21 cellular contexts compared by ENCODE assay signal in the genomic region with DNA sequence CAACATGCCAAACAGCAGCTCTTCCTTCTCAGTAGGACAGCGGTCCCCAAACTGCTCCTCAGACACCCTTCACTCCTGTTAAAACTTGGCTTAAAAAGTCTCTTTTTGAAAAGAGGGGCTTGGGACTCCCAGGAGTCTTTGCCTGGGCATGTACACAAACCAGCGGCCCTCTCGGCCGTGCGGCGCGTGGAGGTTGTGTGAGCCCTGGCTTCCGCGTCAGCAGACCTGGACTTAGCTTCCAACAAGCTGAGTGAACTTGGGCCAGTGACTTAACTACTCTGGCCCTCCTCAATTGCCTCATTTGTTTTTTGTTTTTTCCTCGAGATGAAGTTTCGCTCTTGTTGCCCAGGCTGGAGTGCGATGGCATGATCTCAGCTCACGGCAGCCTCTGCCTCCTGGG. TPM values are rescaled to one million over a fixed set of nuclear protein-coding genes. Genes with fewer than 3 reads are reported as not detected.
DNase-seq lines count a peak whose midpoint lies in the region; ATAC-seq, FAIRE-seq and TF ChIP-seq lines count a peak whose summit lies in the region.
"Had no signal": no experiment of that assay in that cellular context is flagged by ENCODE, and none has a peak within 500 bp of the region (broad histone marks: within the 10 kb centered on the region; RNA-seq: fewer than 3 reads in every experiment).

No MANE protein-coding gene starts in this region.

- H3K4me3 Mint-ChIP-seq in natural killer cell treated with Interleukin-12 subunit alpha and Interleukin-12 subunit beta and Interleukin-15 and Interleukin-18, amount 100 ng/mL, for 72 hours = peak overlapping the region; percentile 56
- H3K4me3 Mint-ChIP-seq in natural killer cell = no peak overlapping the region
- H3K4me3 Mint-ChIP-seq: B cell; CD4-positive, CD25-positive, alpha-beta regulatory T cell; CD8-positive, alpha-beta T cell; H9 had no signal

- H3K4ac ChIP-seq in H1 (replicated peaks; ENCODE audit: insufficient read length, low read depth, low read length) = no peak overlapping the region

- intact Hi-C loops in natural killer cell (cut with micrococcal nuclease) = no loop called here

- no peaks in the 10 kb centered on the region for H3K9me3 Mint-ChIP-seq in natural killer cell treated with Interleukin-12 subunit alpha and Interleukin-12 subunit beta and Interleukin-15 and Interleukin-18, amount 100 ng/mL, for 72 hours
- no peaks in the 10 kb centered on the region for H3K9me3 Mint-ChIP-seq in natural killer cell
- H3K9me3 Mint-ChIP-seq: CD8-positive, alpha-beta T cell; H9 had no signal

- no peak overlapping the region for H4K8ac ChIP-seq in H1 (ENCODE audit: extremely low read depth, insufficient read depth, low read length)

- 0 out of 2 replicates have a peak overlapping the region, but pooled peaks have one; percentile 34 for H2BK20ac ChIP-seq in H1 (ENCODE audit: low read length)

- no peaks in the 10 kb centered on the region for H3K36me3 Mint-ChIP-seq in natural killer cell treated with Interleukin-12 subunit alpha and Interleukin-12 subunit beta and Interleukin-15 and Interleukin-18, amount 100 ng/mL, for 72 hours
- H3K36me3 Mint-ChIP-seq in natural killer cell = no peaks in the 10 kb centered on the region
- H3K36me3 Mint-ChIP-seq: CD4-positive, CD25-positive, alpha-beta regulatory T cell; CD8-positive, alpha-beta T cell had no signal

- H2BK15ac ChIP-seq in H1 (ENCODE audit: low read length) = peak overlapping the region; percentile 72; the same call in 1 of the 2 replicates

- no peak overlapping the region; the same call in 1 of the 2 replicates for H2BK12ac ChIP-seq in H1 (ENCODE audit: low read depth, low read length)

- no peak for TF ChIP-seq CTCF in natural killer cell (IDR thresholded peaks at IDR 0.05)
- no peak for TF ChIP-seq CTCF in H1 (IDR thresholded peaks at IDR 0.05; ENCODE audit: control extremely low read depth in 1 of 3, insufficient read depth in 1 of 3, low read depth in 1 of 3, low read length in 3 of 3)
- TF ChIP-seq CTCF in osteoblast (IDR thresholded peaks at IDR 0.05; ENCODE audit: extremely low read depth, low read depth, low read length) = no peak

- no peak overlapping the region for H3K4me3 ChIP-seq in H1 (ENCODE audit: extremely low read depth in 1 of 4, insufficient read depth in 2 of 4, low read depth in 3 of 4, low read length in 4 of 4)
- no peak overlapping the region for H3K4me3 ChIP-seq in osteoblast (ENCODE audit: insufficient read depth, low read length)
- H3K4me3 ChIP-seq: BLaER1, GM12878 had no signal

- H4K20me1 ChIP-seq in H1 (replicated peaks in 1 of 2; ENCODE audit: control insufficient read depth in 1 of 2, insufficient read depth in 2 of 2, low read length in 2 of 2) (no peaks in the 10 kb centered on the region), osteoblast (ENCODE audit: insufficient read depth, low read length) (no peaks in the 10 kb centered on the region)
- H4K20me1 ChIP-seq: BLaER1 had no signal

- H3K56ac ChIP-seq in H1 (replicated peaks; ENCODE audit: insufficient read length, low read depth, low read length) = no peak overlapping the region

- no peak overlapping the region for H3K4me2 ChIP-seq in H1 (ENCODE audit: insufficient read depth in 1 of 2, low read depth in 2 of 2, low read length in 2 of 2)
- H3K4me2 ChIP-seq in osteoblast (ENCODE audit: insufficient read depth, low read length) = no peak overlapping the region

- ATAC-seq in natural killer cell treated with Interleukin-12 subunit alpha and Interleukin-12 subunit beta and Interleukin-15 and Interleukin-18, amount 100 ng/mL, for 72 hours = no peak
- ATAC-seq in natural killer cell = no peak
- ATAC-seq: CD8-positive, alpha-beta T cell; GM12878; HCT116 had no signal

- no peak for TF ChIP-seq EP300 in H1 (IDR thresholded peaks at IDR 0.05; ENCODE audit: borderline replicate concordance in 1 of 2, low read depth in 2 of 2, low read length in 2 of 2)

- H3K23me2 ChIP-seq in H1 (ENCODE audit: low read depth, low read length) = peaks cover 4% of the 10 kb centered on the region; the same call in 1 of the 2 replicates

- POLR2A ChIA-PET in H1 (lab: Charles Lee; ENCODE audit: partially characterized antibody) = no interaction called here

- WGBS in H1 (ENCODE audit: extremely low coverage in 1 of 2, insufficient coverage in 1 of 2, insufficient read length in 1 of 2, insufficient replicate concordance in 2 of 2, low coverage in 1 of 2, low lambda C conversion rate in 2 of 2, missing lambda C conversion rate in 1 of 2), 2 experiments = 86% methylated on average over 8 of the region's 13 CpGs; no CpG with 5 or more reads in 1 of the 2 experiments

- no peak overlapping the region for H2BK120ac ChIP-seq in H1 (replicated peaks; ENCODE audit: low read depth, low read length)

- H3K23ac ChIP-seq in H1 (ENCODE audit: insufficient read length) = no peak overlapping the region

- H3K27me3 ChIP-seq in H1 (replicated peaks in 1 of 4; ENCODE audit: control insufficient read depth in 3 of 4, extremely low read depth in 1 of 4, insufficient read depth in 3 of 4, low read length in 3 of 4) (peaks cover 0 to 4% (median 0%) of the 10 kb centered on the region in 4 experiments; a peak in 2 of 7 replicates), osteoblast (ENCODE audit: insufficient read depth, low read length) (peaks cover 44% of the 10 kb centered on the region)
- H3K27me3 ChIP-seq: BLaER1 had no signal

- no peak overlapping the region for H2BK5ac ChIP-seq in H1 (ENCODE audit: low read depth, low read length)

- peaks cover 28 to 47% of the 10 kb centered on the region in 2 donors for H3K4me1 Mint-ChIP-seq in natural killer cell treated with Interleukin-12 subunit alpha and Interleukin-12 subunit beta and Interleukin-15 and Interleukin-18, amount 100 ng/mL, for 72 hours (ENCODE audit: low read depth in 2 of 2)
- peaks cover 28 to 39% of the 10 kb centered on the region in 2 donors for H3K4me1 Mint-ChIP-seq in natural killer cell

- H4K91ac ChIP-seq in H1 (replicated peaks; ENCODE audit: insufficient read length, low read length) = no peak overlapping the region

- H2AK5ac ChIP-seq in H1 (ENCODE audit: low read depth, low read length) = no peak overlapping the region

- H3K27ac Mint-ChIP-seq in natural killer cell treated with Interleukin-12 subunit alpha and Interleukin-12 subunit beta and Interleukin-15 and Interleukin-18, amount 100 ng/mL, for 72 hours = peak overlapping the region in 1 of 2 donors; percentile 21
- H3K27ac Mint-ChIP-seq in natural killer cell = no peak overlapping the region
- H3K27ac Mint-ChIP-seq: B cell; CD8-positive, alpha-beta T cell; H9 had no signal

- no peak overlapping the region for H3K9ac ChIP-seq in H1 (replicated peaks in 1 of 4; ENCODE audit: extremely low read depth in 1 of 4, low read depth in 3 of 4, low read length in 3 of 4)
- H3K9ac ChIP-seq: BLaER1 had no signal

- H2AFZ ChIP-seq in H1 (ENCODE audit: low read length) (no peak overlapping the region), osteoblast (ENCODE audit: low read length) (no peak overlapping the region)

- no peak for FAIRE-seq in H1 (lab: Jason Lieb, UNC)
- FAIRE-seq: A204.1, D721Med, GM12878 had no signal

- H3K27ac ChIP-seq in H1 (ENCODE audit: low read depth, low read length) (no peak overlapping the region), osteoblast (ENCODE audit: low read depth, low read length) (no peak overlapping the region)
- H3K27ac ChIP-seq: BLaER1, C4-2B had no signal

- H3K4me1 ChIP-seq in H1 (replicated peaks in 1 of 4; ENCODE audit: control insufficient read depth in 3 of 4, insufficient read depth in 4 of 4, low read length in 3 of 4) (peaks cover 0 to 3% (median 0%) of the 10 kb centered on the region in 4 experiments; a peak in 3 of 7 replicates), osteoblast (ENCODE audit: insufficient read depth, low read length) (no peaks in the 10 kb centered on the region)
- H3K4me1 ChIP-seq: Caco-2 had no signal

- no peaks in the 10 kb centered on the region for H3K36me3 ChIP-seq in H1 (ENCODE audit: control insufficient read depth in 2 of 4, insufficient read depth in 4 of 4, low read length in 3 of 4)
- no peaks in the 10 kb centered on the region for H3K36me3 ChIP-seq in osteoblast (ENCODE audit: insufficient read depth, low read length)
- H3K36me3 ChIP-seq: BLaER1 had no signal

- no peak for TF ChIP-seq RAD21 in H1 (IDR thresholded peaks at IDR 0.05 in 1 of 2, conservative IDR thresholded peaks at IDR 0.05 in 1 of 2; ENCODE audit: low read depth in 2 of 2, low read length in 2 of 2)

- no peak overlapping the region for H3K14ac ChIP-seq in H1 (ENCODE audit: insufficient read length)

- H3K79me1 ChIP-seq in H1 (ENCODE audit: low read depth, low read length) = no peaks in the 10 kb centered on the region

- H3K18ac ChIP-seq in H1 (ENCODE audit: extremely low read depth, low read length) = peak overlapping the region; percentile 60

- DNase-seq in natural killer cell treated with Interleukin-12 subunit alpha and Interleukin-12 subunit beta and Interleukin-15 and Interleukin-18, amount 100 ng/mL, for 72 hours (ENCODE audit: low spot score) = no peak
- DNase-seq in natural killer cell = no peak
- no peak for DNase-seq in H1 (ENCODE audit: low read depth in 1 of 2, low spot score in 2 of 2)
- peak; percentile 64 for DNase-seq in osteoblast (ENCODE audit: insufficient read length, low spot score, missing footprints)
- no peak for DNase-seq in activated CD4-positive, CD25-positive, alpha-beta regulatory T cell treated with anti-CD3 and anti-CD28 coated beads, Interleukin-2, amount 50 U/mL, for 72 hours
- DNase-seq in T-helper 2 cell = no peak
- DNase-seq: Caco-2; CD4-positive, CD25-positive, alpha-beta regulatory T cell; CD8-positive, alpha-beta T cell; DMS 273 treated with DMSO at 0.1 percent for 48 hours; DMS79; EL; GDM1; H9 had no signal

- CTCF ChIA-PET in H1 (lab: Charles Lee; ENCODE audit: partially characterized antibody) = interaction anchor here (0.6 to 1.9 kb wide), 4 partner anchors 13 to 90 kb away, joined by 3 to 9 read pairs (median 4); no protein-coding TSS in a partner anchor

- H3K9me3 ChIP-seq in H1 (ENCODE audit: insufficient read depth in 2 of 2, low read depth in 1 of 2, low read length in 1 of 2) (no peaks in the 10 kb centered on the region), osteoblast (ENCODE audit: low read depth, low read length) (no peaks in the 10 kb centered on the region)
- H3K9me3 ChIP-seq: BLaER1, Caco-2 had no signal

- H3K79me2 ChIP-seq in H1 (ENCODE audit: control insufficient read depth in 1 of 2, insufficient read depth in 2 of 2, low read length in 2 of 2) (no peaks in the 10 kb centered on the region), osteoblast (ENCODE audit: insufficient read depth, low read length) (no peaks in the 10 kb centered on the region)

- H3K27me3 Mint-ChIP-seq in natural killer cell treated with Interleukin-12 subunit alpha and Interleukin-12 subunit beta and Interleukin-15 and Interleukin-18, amount 100 ng/mL, for 72 hours = peaks cover 26 to 27% of the 10 kb centered on the region in 2 donors
- peaks cover 33 to 37% of the 10 kb centered on the region in 2 donors for H3K27me3 Mint-ChIP-seq in natural killer cell (ENCODE audit: low read depth in 2 of 2)

- H4K5ac ChIP-seq in H1 (ENCODE audit: insufficient read length, low read depth, low read length) = no peak overlapping the region

- no peak for TF ChIP-seq POLR2A in H1 (IDR thresholded peaks at IDR 0.05; ENCODE audit: control extremely low read depth in 1 of 2, low read depth in 2 of 2, low read length in 2 of 2)

RNA-seq across cellular contexts. Expression of a gene that starts 15.3 kb away (rescaled TPM):
- 10 to 100 TPM in 1 of 2 donors, 1 to 10 TPM in 1; 8.3 to 11.5 TPM for total RNA-seq in natural killer cell treated with Interleukin-12 subunit alpha and Interleukin-12 subunit beta and Interleukin-15 and Interleukin-18, amount 100 ng/mL, for 72 hours
- 10 to 100 TPM; 23.4 to 67.2 (median 32.6) TPM for total RNA-seq in natural killer cell
- total RNA-seq in H1 (2021; fragmentation: NEBNext Ultra II Directional; extraction: Animal tissue kit (Norgen Biotek cat#: 25700)) = 0.52 and 1.4 TPM in 2 replicates
- polyA plus RNA-seq in H1 (2011; rRNA removed) = 1.2 and 1.5 TPM in 2 replicates
- polyA plus RNA-seq in H1 (2011; cell fraction: cytosol; rRNA removed) = 2.6 TPM
- polyA plus RNA-seq in H1 (2011; cell fraction: nucleus; rRNA removed) = 2.6 TPM
- polyA plus RNA-seq in H1 (2012, experiment 1 of 2) = 0.29 to 2.3 TPM (median 1.3 TPM) in 4 replicates
- polyA plus RNA-seq in H1 (2012, experiment 2 of 2) = 0.37 TPM
- 0.30 TPM for polyA plus RNA-seq in H1 (2013, experiment 1 of 2)
- polyA plus RNA-seq in H1 (2013, experiment 2 of 2) = 0.61 TPM
- 0.57 and 0.80 TPM in 2 replicates for polyA minus RNA-seq in H1 (2011; rRNA and poly(A)+ RNA removed)
- 1.7 TPM for polyA minus RNA-seq in H1 (2011; cell fraction: cytosol; rRNA and poly(A)+ RNA removed)
- polyA minus RNA-seq in H1 (2011; cell fraction: nucleus; rRNA and poly(A)+ RNA removed) = 1.1 TPM
- 9.4 and 13.0 TPM in 2 replicates for total RNA-seq in osteoblast
- total RNA-seq: Caco-2 had no signal
